18 cellular contexts compared by ENCODE assay signal in the genomic region with DNA sequence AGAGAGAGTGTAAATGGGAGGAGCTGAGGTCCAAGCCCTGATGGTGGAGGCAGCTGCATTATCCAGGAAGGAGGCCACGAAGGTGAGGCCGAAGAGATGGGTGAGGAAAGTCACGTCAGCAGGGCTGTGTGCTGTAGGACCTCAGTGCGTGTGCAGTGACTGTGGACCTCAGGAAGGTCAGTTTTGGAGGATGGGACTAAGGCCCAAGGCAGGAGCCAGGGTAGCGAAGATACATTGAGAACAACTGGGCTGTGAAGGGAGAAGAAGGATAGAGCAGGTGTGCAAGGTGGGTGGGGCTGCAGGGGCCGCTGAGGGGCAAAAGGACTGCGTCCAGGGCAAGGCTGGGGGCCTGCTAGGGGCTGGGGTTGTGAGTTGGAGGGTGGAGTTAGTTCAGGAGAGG. TPM values are rescaled to one million over a fixed set of nuclear protein-coding genes. Genes with fewer than 3 reads are reported as not detected.
"Had no signal": no experiment of that assay in that cellular context is flagged by ENCODE, and none has a peak within 500 bp of the region (broad histone marks: within the 10 kb centered on the region; RNA-seq: fewer than 3 reads in every experiment).

No MANE protein-coding gene starts in this region.

- H3K9me3 ChIP-seq: prostate gland, right lobe of liver, SJSA1, tibial artery had no signal

- DNase-seq: activated CD4-positive, alpha-beta T cell treated with anti-CD3 and anti-CD28 coated beads, Interleukin-2, amount 10 ng/mL, durations not matched to agents 7 days and 5 days; activated naive CD4-positive, alpha-beta T cell treated with anti-CD3 and anti-CD28 coated beads, Interleukin-2, amount 10 ng/mL, durations not matched to agents 7 days and 5 days; islet precursor cell; naive thymus-derived CD8-positive, alpha-beta T cell; stimulated activated CD4-positive, alpha-beta T cell treated with anti-CD3 and anti-CD28 coated beads, Interleukin-2, amount 100 ng/mL, for 24 hours had no signal

- H3K27ac ChIP-seq: hepatocyte, prostate gland, right lobe of liver, SJSA1, tibial artery had no signal

- ATAC-seq: left lobe of liver; naive thymus-derived CD8-positive, alpha-beta T cell; right lobe of liver had no signal

- H3K4me3 Mint-ChIP-seq: activated CD4-positive, alpha-beta T cell treated with anti-CD3 and anti-CD28 coated beads, Interleukin-2, amount 10 ng/mL, durations not matched to agents 7 days and 5 days; activated naive CD4-positive, alpha-beta T cell treated with anti-CD3 and anti-CD28 coated beads, Interleukin-2, amount 10 ng/mL, durations not matched to agents 7 days and 5 days; memory B cell; naive thymus-derived CD8-positive, alpha-beta T cell; stimulated activated effector memory CD8-positive, alpha-beta T cell treated with anti-CD3 and anti-CD28 coated beads, Interleukin-12 subunit alpha, Interleukin-12 subunit beta, amount 100 ng/mL, for 72 hours had no signal

- H3K4me1 Mint-ChIP-seq: activated naive CD4-positive, alpha-beta T cell treated with anti-CD3 and anti-CD28 coated beads, Interleukin-2, amount 10 ng/mL, durations not matched to agents 7 days and 5 days had no signal

- H3K36me3 ChIP-seq: prostate gland, right lobe of liver, SJSA1, tibial artery had no signal

- H3K9me3 Mint-ChIP-seq: activated CD4-positive, alpha-beta T cell treated with anti-CD3 and anti-CD28 coated beads, Interleukin-2, amount 10 ng/mL, durations not matched to agents 7 days and 5 days; activated naive CD4-positive, alpha-beta T cell treated with anti-CD3 and anti-CD28 coated beads, Interleukin-2, amount 10 ng/mL, durations not matched to agents 7 days and 5 days; memory B cell; stimulated activated effector memory CD8-positive, alpha-beta T cell treated with anti-CD3 and anti-CD28 coated beads, Interleukin-12 subunit alpha, Interleukin-12 subunit beta, amount 100 ng/mL, for 72 hours had no signal

- H2AFZ ChIP-seq: hepatocyte had no signal

- FAIRE-seq: endometrium, TTC549 had no signal

- H3K4me2 ChIP-seq: hepatocyte had no signal

- H3K4me1 ChIP-seq: prostate gland, right lobe of liver, SJSA1 had no signal

- H3K27me3 ChIP-seq: hepatocyte, right lobe of liver, SJSA1 had no signal

- H3K79me2 ChIP-seq: hepatocyte had no signal

- H3K4me3 ChIP-seq: hepatocyte, prostate gland, right lobe of liver, SJSA1, tibial artery had no signal

- H3K27ac Mint-ChIP-seq: activated CD4-positive, alpha-beta T cell treated with anti-CD3 and anti-CD28 coated beads, Interleukin-2, amount 10 ng/mL, durations not matched to agents 7 days and 5 days; activated naive CD4-positive, alpha-beta T cell treated with anti-CD3 and anti-CD28 coated beads, Interleukin-2, amount 10 ng/mL, durations not matched to agents 7 days and 5 days; memory B cell; naive thymus-derived CD8-positive, alpha-beta T cell; stimulated activated effector memory CD8-positive, alpha-beta T cell treated with anti-CD3 and anti-CD28 coated beads, Interleukin-12 subunit alpha, Interleukin-12 subunit beta, amount 100 ng/mL, for 72 hours had no signal

- H3K36me3 Mint-ChIP-seq: activated naive CD4-positive, alpha-beta T cell treated with anti-CD3 and anti-CD28 coated beads, Interleukin-2, amount 10 ng/mL, durations not matched to agents 7 days and 5 days; memory B cell; naive thymus-derived CD8-positive, alpha-beta T cell; stimulated activated effector memory CD8-positive, alpha-beta T cell treated with anti-CD3 and anti-CD28 coated beads, Interleukin-12 subunit alpha, Interleukin-12 subunit beta, amount 100 ng/mL, for 72 hours had no signal

RNA-seq across cellular contexts. Expression of gene KLHL40, which starts 4.9 kb away (rescaled TPM):
- total RNA-seq: activated CD4-positive, alpha-beta T cell treated with anti-CD3 and anti-CD28 coated beads, Interleukin-2, amount 10 ng/mL, durations not matched to agents 7 days and 5 days; hepatocyte; left lobe of liver; mucosa of gallbladder; naive thymus-derived CD8-positive, alpha-beta T cell; SJSA1; T-helper 2 cell treated with Interferon-gamma antibody and Interleukin-4, amounts not matched to agents 100 ng/mL and 5 ng/mL, for 36 hours had no signal
- polyA plus RNA-seq: hepatocyte; naive thymus-derived CD8-positive, alpha-beta T cell had no signal

RNA-seq across cellular contexts. Expression of gene HHATL, which starts 12.4 kb away (rescaled TPM):
- total RNA-seq: activated CD4-positive, alpha-beta T cell treated with anti-CD3 and anti-CD28 coated beads, Interleukin-2, amount 10 ng/mL, durations not matched to agents 7 days and 5 days; hepatocyte; naive thymus-derived CD8-positive, alpha-beta T cell; omental fat pad; SJSA1; T-helper 2 cell treated with Interferon-gamma antibody and Interleukin-4, amounts not matched to agents 100 ng/mL and 5 ng/mL, for 36 hours had no signal
- polyA plus RNA-seq: hepatocyte; naive thymus-derived CD8-positive, alpha-beta T cell had no signal

RNA-seq across cellular contexts. Expression of gene ZBTB47, which starts 36.7 kb away (rescaled TPM):
- polyA plus RNA-seq: naive thymus-derived CD8-positive, alpha-beta T cell had no signal
